Comparison of ENCODE assay signal across 22 cellular contexts in the genomic region with DNA sequence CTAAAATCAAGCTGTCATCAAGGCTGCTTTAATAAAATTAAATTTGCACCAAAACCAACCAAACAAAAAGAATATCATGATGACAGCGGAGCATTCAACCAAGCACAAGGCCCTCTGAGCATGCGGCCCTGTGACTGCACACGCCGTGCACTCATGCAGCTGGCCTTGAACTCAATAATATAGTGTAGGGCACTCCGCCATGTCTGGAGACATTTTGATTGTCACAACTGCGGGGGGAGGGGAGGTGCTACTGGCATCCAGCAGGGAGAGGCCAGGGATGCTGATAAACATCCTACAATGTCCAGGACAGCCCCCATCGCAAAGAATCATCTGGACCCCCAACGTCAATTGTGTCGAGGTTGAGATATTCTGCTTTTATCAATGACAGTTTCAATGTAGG. TPM values are rescaled to one million over a fixed set of nuclear protein-coding genes. Genes with fewer than 3 reads are reported as not detected.
"Had no signal": no experiment of that assay in that cellular context is flagged by ENCODE, and none has a peak within 500 bp of the region (broad histone marks: within the 10 kb centered on the region; RNA-seq: fewer than 3 reads in every experiment).

No MANE protein-coding gene starts in this region.

- DNase-seq: activated CD4-positive, alpha-beta memory T cell treated with anti-CD3 and anti-CD28 coated beads for 36 hours; activated CD4-positive, alpha-beta T cell treated with anti-CD3 and anti-CD28 coated beads, Interleukin-2, amount 10 ng/mL, durations not matched to agents 24 days and 14 days; activated CD4-positive, CD25-positive, alpha-beta regulatory T cell treated with anti-CD3 and anti-CD28 coated beads, Interleukin-2, amount 50 U/mL, for 72 hours; activated gamma-delta T cell treated with Interleukin-2 at 50 U/mL for 16 hours; activated naive CD4-positive, alpha-beta T cell treated with anti-CD3 and anti-CD28 coated beads, Interleukin-2, amount 50 U/mL, for 16 hours; activated T-cell treated with anti-CD3 and anti-CD28 coated beads, Interleukin-2, amount 50 U/mL, for 4 hours; amniotic stem cell; effector CD4-positive, alpha-beta T cell; foreskin keratinocyte; left ventricle myocardium inferior; mesendoderm; natural killer cell; posterior cingulate gyrus; stimulated activated CD4-positive, alpha-beta T cell treated with anti-CD3 and anti-CD28 coated beads, Interleukin-12 subunit alpha, Interleukin-12 subunit beta, amount 100 ng/mL, for 4 hours; stimulated activated CD4-positive, alpha-beta T cell treated with anti-CD3 and anti-CD28 coated beads, Interleukin-4, amount 100 ng/mL, for 1 hour; substantia nigra; T-helper 2 cell had no signal

- H3K4me1 ChIP-seq: esophagus muscularis mucosa, foreskin keratinocyte, left ventricle myocardium inferior had no signal

- H3K27me3 ChIP-seq: esophagus muscularis mucosa had no signal

- H3K9me3 Mint-ChIP-seq: activated CD4-positive, alpha-beta memory T cell treated with anti-CD3 and anti-CD28 coated beads for 36 hours; activated CD4-positive, alpha-beta T cell treated with anti-CD3 and anti-CD28 coated beads, Interleukin-2, amount 10 ng/mL, durations not matched to agents 24 days and 14 days; activated T-cell treated with anti-CD3 and anti-CD28 coated beads, Interleukin-2, amount 50 U/mL, for 4 hours; activated T-helper 17 cell treated with anti-CD3 and anti-CD28 coated beads, Interleukin-2, amount 50 U/mL, for 72 hours; natural killer cell; stimulated activated naive CD8-positive, alpha-beta T cell treated with anti-CD3 and anti-CD28 coated beads, Interleukin-15, Interleukin-2, amounts not matched to agents 100 ng/mL and 50 ng/mL, for 24 hours had no signal

- H3K27ac Mint-ChIP-seq: activated CD4-positive, alpha-beta memory T cell treated with anti-CD3 and anti-CD28 coated beads for 36 hours; activated CD4-positive, alpha-beta T cell treated with anti-CD3 and anti-CD28 coated beads, Interleukin-2, amount 10 ng/mL, durations not matched to agents 24 days and 14 days; activated T-helper 17 cell treated with anti-CD3 and anti-CD28 coated beads, Interleukin-2, amount 50 U/mL, for 72 hours; natural killer cell; stimulated activated naive CD8-positive, alpha-beta T cell treated with anti-CD3 and anti-CD28 coated beads, Interleukin-15, Interleukin-2, amounts not matched to agents 100 ng/mL and 50 ng/mL, for 24 hours had no signal

- H3K4me1 Mint-ChIP-seq: activated CD4-positive, alpha-beta T cell treated with anti-CD3 and anti-CD28 coated beads, Interleukin-2, amount 10 ng/mL, durations not matched to agents 24 days and 14 days; activated T-helper 17 cell treated with anti-CD3 and anti-CD28 coated beads, Interleukin-2, amount 50 U/mL, for 72 hours had no signal

- FAIRE-seq: astrocyte had no signal

- H3K36me3 Mint-ChIP-seq: activated CD4-positive, alpha-beta memory T cell treated with anti-CD3 and anti-CD28 coated beads for 36 hours; natural killer cell had no signal

- H3K27me3 Mint-ChIP-seq: activated CD4-positive, alpha-beta memory T cell treated with anti-CD3 and anti-CD28 coated beads for 36 hours; stimulated activated naive CD8-positive, alpha-beta T cell treated with anti-CD3 and anti-CD28 coated beads, Interleukin-15, Interleukin-2, amounts not matched to agents 100 ng/mL and 50 ng/mL, for 24 hours had no signal

- H3K27ac ChIP-seq: esophagus muscularis mucosa, foreskin keratinocyte, left ventricle myocardium inferior had no signal

- H3K36me3 ChIP-seq: esophagus muscularis mucosa, left ventricle myocardium inferior had no signal

- H3K4me3 Mint-ChIP-seq: activated CD4-positive, alpha-beta memory T cell treated with anti-CD3 and anti-CD28 coated beads for 36 hours; activated CD4-positive, alpha-beta T cell treated with anti-CD3 and anti-CD28 coated beads, Interleukin-2, amount 10 ng/mL, durations not matched to agents 24 days and 14 days; activated T-cell treated with anti-CD3 and anti-CD28 coated beads, Interleukin-2, amount 50 U/mL, for 4 hours; activated T-helper 17 cell treated with anti-CD3 and anti-CD28 coated beads, Interleukin-2, amount 50 U/mL, for 72 hours; natural killer cell; stimulated activated naive CD8-positive, alpha-beta T cell treated with anti-CD3 and anti-CD28 coated beads, Interleukin-15, Interleukin-2, amounts not matched to agents 100 ng/mL and 50 ng/mL, for 24 hours had no signal

- ATAC-seq: activated T-cell treated with anti-CD3 and anti-CD28 coated beads, Interleukin-2, amount 50 U/mL, for 4 hours; activated T-helper 17 cell treated with anti-CD3 and anti-CD28 coated beads, Interleukin-2, amount 50 U/mL, for 72 hours; foreskin keratinocyte; natural killer cell had no signal

- H3K4me3 ChIP-seq: esophagus muscularis mucosa, left ventricle myocardium inferior, lung had no signal

- H3K9me3 ChIP-seq: esophagus muscularis mucosa, left ventricle myocardium inferior had no signal

RNA-seq across cellular contexts. Expression of a gene that starts 54.6 kb away (rescaled TPM):
- total RNA-seq: natural killer cell had no signal
